In the genomic region with DNA sequence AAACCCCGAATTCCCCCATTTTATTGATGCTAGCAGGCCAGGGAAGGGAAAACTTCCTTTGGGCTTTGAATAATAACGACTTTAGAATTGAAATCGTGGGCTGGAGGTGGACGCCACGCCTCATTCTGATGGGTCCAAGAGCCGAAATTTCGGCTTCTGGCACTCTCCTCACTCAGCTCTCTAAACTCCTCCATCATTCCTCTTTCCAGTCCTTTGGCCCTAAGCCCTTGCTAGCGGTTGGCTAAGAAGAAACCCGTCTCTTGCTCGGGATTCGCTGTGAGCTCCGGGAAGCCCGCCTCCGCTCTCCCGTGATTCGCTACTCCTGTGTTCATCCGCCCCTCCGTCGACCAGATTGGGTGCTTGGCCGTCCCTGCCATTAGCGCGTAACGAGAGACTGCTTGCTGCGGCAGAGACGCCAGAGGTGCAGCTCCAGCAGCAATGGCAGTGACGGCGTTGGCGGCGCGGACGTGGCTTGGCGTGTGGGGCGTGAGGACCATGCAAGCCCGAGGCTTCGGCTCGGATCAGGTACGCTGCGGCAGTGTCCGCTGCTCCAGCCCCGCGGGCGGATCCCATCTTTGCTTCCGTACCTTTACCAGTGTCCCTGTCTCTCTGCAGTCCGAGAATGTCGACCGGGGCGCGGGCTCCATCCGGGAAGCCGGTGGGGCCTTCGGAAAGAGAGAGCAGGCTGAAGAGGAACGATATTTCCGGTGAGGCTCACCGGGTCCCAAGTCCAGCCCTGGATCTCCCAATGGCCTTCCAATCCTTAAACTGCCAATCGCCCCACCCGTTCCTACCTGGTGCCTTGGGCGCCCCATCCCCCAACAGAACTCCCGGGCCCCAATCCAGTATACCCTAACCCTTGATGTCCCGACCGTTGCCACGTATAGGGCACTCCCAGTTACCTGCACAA, we compare ENCODE assay signal across 1 cellular context.
TF ChIP-seq lines count a peak whose summit lies in the region.

A gene (plus strand): TSS at position 379 of the 910 bp plus-strand sequence. CDS start 60 bp downstream, at position 439.

TF ChIP-seq in HEK293, 187 proteins besides CTCF, POLR2A, EP300 and RAD21 (continued from another document and continues in another):
- TF ChIP-seq, protein P1, sequence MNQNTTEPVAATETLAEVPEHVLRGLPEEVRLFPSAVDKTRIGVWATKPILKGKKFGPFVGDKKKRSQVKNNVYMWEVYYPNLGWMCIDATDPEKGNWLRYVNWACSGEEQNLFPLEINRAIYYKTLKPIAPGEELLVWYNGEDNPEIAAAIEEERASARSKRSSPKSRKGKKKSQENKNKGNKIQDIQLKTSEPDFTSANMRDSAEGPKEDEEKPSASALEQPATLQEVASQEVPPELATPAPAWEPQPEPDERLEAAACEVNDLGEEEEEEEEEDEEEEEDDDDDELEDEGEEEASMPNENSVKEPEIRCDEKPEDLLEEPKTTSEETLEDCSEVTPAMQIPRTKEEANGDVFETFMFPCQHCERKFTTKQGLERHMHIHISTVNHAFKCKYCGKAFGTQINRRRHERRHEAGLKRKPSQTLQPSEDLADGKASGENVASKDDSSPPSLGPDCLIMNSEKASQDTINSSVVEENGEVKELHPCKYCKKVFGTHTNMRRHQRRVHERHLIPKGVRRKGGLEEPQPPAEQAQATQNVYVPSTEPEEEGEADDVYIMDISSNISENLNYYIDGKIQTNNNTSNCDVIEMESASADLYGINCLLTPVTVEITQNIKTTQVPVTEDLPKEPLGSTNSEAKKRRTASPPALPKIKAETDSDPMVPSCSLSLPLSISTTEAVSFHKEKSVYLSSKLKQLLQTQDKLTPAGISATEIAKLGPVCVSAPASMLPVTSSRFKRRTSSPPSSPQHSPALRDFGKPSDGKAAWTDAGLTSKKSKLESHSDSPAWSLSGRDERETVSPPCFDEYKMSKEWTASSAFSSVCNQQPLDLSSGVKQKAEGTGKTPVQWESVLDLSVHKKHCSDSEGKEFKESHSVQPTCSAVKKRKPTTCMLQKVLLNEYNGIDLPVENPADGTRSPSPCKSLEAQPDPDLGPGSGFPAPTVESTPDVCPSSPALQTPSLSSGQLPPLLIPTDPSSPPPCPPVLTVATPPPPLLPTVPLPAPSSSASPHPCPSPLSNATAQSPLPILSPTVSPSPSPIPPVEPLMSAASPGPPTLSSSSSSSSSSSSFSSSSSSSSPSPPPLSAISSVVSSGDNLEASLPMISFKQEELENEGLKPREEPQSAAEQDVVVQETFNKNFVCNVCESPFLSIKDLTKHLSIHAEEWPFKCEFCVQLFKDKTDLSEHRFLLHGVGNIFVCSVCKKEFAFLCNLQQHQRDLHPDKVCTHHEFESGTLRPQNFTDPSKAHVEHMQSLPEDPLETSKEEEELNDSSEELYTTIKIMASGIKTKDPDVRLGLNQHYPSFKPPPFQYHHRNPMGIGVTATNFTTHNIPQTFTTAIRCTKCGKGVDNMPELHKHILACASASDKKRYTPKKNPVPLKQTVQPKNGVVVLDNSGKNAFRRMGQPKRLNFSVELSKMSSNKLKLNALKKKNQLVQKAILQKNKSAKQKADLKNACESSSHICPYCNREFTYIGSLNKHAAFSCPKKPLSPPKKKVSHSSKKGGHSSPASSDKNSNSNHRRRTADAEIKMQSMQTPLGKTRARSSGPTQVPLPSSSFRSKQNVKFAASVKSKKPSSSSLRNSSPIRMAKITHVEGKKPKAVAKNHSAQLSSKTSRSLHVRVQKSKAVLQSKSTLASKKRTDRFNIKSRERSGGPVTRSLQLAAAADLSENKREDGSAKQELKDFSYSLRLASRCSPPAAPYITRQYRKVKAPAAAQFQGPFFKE (tag by site-specific recombination; IDR thresholded peaks at IDR 0.05; ENCODE audit: borderline replicate concordance): peak; percentile 54; the same call in 1 of the 2 replicates
- TF ChIP-seq ZNF138 (tag by site-specific recombination; IDR thresholded peaks at IDR 0.05; ENCODE audit: borderline replicate concordance) (no peak), FEZF1 (tag by site-specific recombination; IDR thresholded peaks at IDR 0.05) (no peak), ZNF664 (tag by site-specific recombination; IDR thresholded peaks at IDR 0.05) (no peak), ZNF292 (tag by site-specific recombination; IDR thresholded peaks at IDR 0.05; ENCODE audit: borderline replicate concordance, low read depth) (no peak), ZNF654 (tag by site-specific recombination; IDR thresholded peaks at IDR 0.05; ENCODE audit: low read depth) (no peak), ZFP37 (tag by site-specific recombination; IDR thresholded peaks at IDR 0.05) (0 out of 2 replicates have a peak, but pooled peaks have one; percentile 75), BCL11B (tag by site-specific recombination; IDR thresholded peaks at IDR 0.05; ENCODE audit: low read depth) (no peak), ZNF239 (tag by site-specific recombination; IDR thresholded peaks at IDR 0.05) (no peak), ZNF394 (tag by site-specific recombination; IDR thresholded peaks at IDR 0.05; ENCODE audit: borderline replicate concordance) (peak; percentile 46; the same call in 1 of the 2 replicates), ZNF146 (tag by site-specific recombination; IDR thresholded peaks at IDR 0.05) (no peak; the same call in 1 of the 2 replicates), ZNF701 (tag by site-specific recombination; IDR thresholded peaks at IDR 0.05) (no peak), SCRT1 (tag by site-specific recombination; IDR thresholded peaks at IDR 0.05; ENCODE audit: borderline replicate concordance) (no peak), ZNF473 (tag by site-specific recombination; IDR thresholded peaks at IDR 0.05) (no peak), ZNF629 (tag by site-specific recombination; IDR thresholded peaks at IDR 0.05) (peak; percentile 19; the same call in 1 of the 2 replicates), ZNF596 (tag by site-specific recombination; IDR thresholded peaks at IDR 0.05) (no peak), ZSCAN16 (tag by site-specific recombination; IDR thresholded peaks at IDR 0.05) (0 out of 2 replicates have a peak, but pooled peaks have one; percentile 20), ZNF747 (tag by site-specific recombination; IDR thresholded peaks at IDR 0.05) (no peak), ZNF175 (tag by site-specific recombination; IDR thresholded peaks at IDR 0.05) (no peak), ZNF221 (tag by site-specific recombination; IDR thresholded peaks at IDR 0.05; ENCODE audit: borderline replicate concordance) (no peak), ZNF621 (tag by site-specific recombination; IDR thresholded peaks at IDR 0.05) (no peak), SALL2 (tag by site-specific recombination; IDR thresholded peaks at IDR 0.05; ENCODE audit: borderline replicate concordance) (no peak), ZNF335 (tag by site-specific recombination; conservative IDR thresholded peaks at IDR 0.05) (peak; percentile 59), SP2 (tag by site-specific recombination; IDR thresholded peaks at IDR 0.05) (peak; percentile 97), SCRT2 (tag by site-specific recombination; IDR thresholded peaks at IDR 0.05) (no peak), ZNF501 (tag by site-specific recombination; IDR thresholded peaks at IDR 0.05) (peak; percentile 95), ZNF777 (tag by site-specific recombination; IDR thresholded peaks at IDR 0.05; ENCODE audit: borderline replicate concordance) (no peak), OVOL3 (tag by site-specific recombination; IDR thresholded peaks at IDR 0.05) (peak; percentile 71; the same call in 1 of the 2 replicates), ZNF324 (tag by site-specific recombination; IDR thresholded peaks at IDR 0.05) (0 out of 2 replicates have a peak, but pooled peaks have one; percentile 40), ZNF2 (tag by site-specific recombination; IDR thresholded peaks at IDR 0.05) (peak; percentile 76), ZNF157 (tag by site-specific recombination; IDR thresholded peaks at IDR 0.05) (no peak), MEIS1 (CRISPR knock-in tag; IDR thresholded peaks at IDR 0.05; ENCODE audit: borderline replicate concordance) (no peak)
- TF ChIP-seq, protein P2, sequence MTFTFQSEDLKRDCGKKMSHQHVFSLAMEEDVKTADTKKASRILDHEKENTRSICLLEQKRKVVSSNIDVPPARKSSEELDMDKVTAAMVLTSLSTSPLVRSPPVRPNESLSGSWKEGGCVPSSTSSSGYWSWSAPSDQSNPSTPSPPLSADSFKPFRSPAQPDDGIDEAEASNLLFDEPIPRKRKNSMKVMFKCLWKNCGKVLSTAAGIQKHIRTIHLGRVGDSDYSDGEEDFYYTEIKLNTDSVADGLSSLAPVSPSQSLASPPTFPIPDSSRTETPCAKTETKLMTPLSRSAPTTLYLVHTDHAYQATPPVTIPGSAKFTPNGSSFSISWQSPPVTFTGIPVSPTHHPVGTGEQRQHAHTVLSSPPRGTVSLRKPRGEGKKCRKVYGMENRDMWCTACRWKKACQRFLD (tag by site-specific recombination; IDR thresholded peaks at IDR 0.05): no peak
- TF ChIP-seq, protein P3, sequence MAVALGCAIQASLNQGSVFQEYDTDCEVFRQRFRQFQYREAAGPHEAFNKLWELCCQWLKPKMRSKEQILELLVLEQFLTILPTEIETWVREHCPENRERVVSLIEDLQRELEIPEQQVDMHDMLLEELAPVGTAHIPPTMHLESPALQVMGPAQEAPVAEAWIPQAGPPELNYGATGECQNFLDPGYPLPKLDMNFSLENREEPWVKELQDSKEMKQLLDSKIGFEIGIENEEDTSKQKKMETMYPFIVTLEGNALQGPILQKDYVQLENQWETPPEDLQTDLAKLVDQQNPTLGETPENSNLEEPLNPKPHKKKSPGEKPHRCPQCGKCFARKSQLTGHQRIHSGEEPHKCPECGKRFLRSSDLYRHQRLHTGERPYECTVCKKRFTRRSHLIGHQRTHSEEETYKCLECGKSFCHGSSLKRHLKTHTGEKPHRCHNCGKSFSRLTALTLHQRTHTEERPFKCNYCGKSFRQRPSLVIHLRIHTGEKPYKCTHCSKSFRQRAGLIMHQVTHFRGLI (tag by site-specific recombination; IDR thresholded peaks at IDR 0.05): peak; percentile 6; the same call in 1 of the 2 replicates
- TF ChIP-seq, protein P4, sequence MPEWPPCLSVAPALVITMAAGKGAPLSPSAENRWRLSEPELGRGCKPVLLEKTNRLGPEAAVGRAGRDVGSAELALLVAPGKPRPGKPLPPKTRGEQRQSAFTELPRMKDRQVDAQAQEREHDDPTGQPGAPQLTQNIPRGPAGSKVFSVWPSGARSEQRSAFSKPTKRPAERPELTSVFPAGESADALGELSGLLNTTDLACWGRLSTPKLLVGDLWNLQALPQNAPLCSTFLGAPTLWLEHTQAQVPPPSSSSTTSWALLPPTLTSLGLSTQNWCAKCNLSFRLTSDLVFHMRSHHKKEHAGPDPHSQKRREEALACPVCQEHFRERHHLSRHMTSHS (tag by site-specific recombination; IDR thresholded peaks at IDR 0.05): no peak
- TF ChIP-seq, protein P5, sequence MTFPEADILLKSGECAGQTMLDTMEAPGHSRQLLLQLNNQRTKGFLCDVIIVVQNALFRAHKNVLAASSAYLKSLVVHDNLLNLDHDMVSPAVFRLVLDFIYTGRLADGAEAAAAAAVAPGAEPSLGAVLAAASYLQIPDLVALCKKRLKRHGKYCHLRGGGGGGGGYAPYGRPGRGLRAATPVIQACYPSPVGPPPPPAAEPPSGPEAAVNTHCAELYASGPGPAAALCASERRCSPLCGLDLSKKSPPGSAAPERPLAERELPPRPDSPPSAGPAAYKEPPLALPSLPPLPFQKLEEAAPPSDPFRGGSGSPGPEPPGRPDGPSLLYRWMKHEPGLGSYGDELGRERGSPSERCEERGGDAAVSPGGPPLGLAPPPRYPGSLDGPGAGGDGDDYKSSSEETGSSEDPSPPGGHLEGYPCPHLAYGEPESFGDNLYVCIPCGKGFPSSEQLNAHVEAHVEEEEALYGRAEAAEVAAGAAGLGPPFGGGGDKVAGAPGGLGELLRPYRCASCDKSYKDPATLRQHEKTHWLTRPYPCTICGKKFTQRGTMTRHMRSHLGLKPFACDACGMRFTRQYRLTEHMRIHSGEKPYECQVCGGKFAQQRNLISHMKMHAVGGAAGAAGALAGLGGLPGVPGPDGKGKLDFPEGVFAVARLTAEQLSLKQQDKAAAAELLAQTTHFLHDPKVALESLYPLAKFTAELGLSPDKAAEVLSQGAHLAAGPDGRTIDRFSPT (tag by site-specific recombination; IDR thresholded peaks at IDR 0.05): 0 out of 2 replicates have a peak, but pooled peaks have one; percentile 19
- TF ChIP-seq, protein P6, sequence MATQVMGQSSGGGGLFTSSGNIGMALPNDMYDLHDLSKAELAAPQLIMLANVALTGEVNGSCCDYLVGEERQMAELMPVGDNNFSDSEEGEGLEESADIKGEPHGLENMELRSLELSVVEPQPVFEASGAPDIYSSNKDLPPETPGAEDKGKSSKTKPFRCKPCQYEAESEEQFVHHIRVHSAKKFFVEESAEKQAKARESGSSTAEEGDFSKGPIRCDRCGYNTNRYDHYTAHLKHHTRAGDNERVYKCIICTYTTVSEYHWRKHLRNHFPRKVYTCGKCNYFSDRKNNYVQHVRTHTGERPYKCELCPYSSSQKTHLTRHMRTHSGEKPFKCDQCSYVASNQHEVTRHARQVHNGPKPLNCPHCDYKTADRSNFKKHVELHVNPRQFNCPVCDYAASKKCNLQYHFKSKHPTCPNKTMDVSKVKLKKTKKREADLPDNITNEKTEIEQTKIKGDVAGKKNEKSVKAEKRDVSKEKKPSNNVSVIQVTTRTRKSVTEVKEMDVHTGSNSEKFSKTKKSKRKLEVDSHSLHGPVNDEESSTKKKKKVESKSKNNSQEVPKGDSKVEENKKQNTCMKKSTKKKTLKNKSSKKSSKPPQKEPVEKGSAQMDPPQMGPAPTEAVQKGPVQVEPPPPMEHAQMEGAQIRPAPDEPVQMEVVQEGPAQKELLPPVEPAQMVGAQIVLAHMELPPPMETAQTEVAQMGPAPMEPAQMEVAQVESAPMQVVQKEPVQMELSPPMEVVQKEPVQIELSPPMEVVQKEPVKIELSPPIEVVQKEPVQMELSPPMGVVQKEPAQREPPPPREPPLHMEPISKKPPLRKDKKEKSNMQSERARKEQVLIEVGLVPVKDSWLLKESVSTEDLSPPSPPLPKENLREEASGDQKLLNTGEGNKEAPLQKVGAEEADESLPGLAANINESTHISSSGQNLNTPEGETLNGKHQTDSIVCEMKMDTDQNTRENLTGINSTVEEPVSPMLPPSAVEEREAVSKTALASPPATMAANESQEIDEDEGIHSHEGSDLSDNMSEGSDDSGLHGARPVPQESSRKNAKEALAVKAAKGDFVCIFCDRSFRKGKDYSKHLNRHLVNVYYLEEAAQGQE (tag by site-specific recombination; IDR thresholded peaks at IDR 0.05): no peak
- TF ChIP-seq, protein P7, sequence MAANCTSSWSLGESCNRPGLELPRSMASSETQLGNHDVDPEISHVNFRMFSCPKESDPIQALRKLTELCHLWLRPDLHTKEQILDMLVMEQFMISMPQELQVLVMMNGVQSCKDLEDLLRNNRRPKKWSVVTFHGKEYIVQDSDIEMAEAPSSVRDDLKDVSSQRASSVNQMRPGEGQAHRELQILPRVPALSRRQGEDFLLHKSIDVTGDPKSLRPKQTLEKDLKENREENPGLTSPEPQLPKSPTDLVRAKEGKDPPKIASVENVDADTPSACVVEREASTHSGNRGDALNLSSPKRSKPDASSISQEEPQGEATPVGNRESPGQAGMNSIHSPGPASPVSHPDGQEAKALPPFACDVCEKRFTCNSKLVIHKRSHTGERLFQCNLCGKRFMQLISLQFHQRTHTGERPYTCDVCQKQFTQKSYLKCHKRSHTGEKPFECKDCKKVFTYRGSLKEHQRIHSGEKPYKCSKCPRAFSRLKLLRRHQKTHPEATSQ (tag by site-specific recombination; IDR thresholded peaks at IDR 0.05): no peak
